In the genomic region with DNA sequence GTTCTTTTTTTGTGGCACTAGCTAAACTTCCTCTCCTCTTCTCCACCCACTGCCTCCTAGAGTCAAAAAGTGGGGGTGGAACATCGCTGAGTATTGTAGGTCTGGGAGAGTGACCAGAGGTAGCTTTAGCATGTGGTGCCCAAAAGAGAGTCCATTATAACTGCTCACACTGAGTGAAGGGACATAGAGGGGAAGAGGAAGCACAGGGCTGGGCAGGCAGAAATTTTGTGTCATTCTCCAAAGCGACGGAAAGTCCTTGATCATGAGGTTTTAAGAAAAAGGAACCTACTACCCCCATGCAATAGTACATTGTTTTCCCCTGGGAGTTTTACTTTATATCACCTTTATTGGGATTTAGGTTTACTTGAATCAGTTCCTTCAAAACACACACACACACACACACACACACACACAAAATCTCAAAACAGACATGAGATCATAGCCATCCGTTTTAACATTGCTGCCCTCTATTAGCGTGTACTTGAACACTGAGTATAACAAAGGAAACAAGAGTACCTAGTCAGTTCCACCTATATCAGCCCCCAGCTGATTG, we compare ENCODE assay signal across 1 cellular context.
TF ChIP-seq lines count a peak whose summit lies in the region.

No MANE protein-coding gene starts in this region.

TF ChIP-seq in GM23338, 12 proteins besides CTCF, POLR2A, EP300 and RAD21 (continued from another document):
- TF ChIP-seq, protein P1, sequence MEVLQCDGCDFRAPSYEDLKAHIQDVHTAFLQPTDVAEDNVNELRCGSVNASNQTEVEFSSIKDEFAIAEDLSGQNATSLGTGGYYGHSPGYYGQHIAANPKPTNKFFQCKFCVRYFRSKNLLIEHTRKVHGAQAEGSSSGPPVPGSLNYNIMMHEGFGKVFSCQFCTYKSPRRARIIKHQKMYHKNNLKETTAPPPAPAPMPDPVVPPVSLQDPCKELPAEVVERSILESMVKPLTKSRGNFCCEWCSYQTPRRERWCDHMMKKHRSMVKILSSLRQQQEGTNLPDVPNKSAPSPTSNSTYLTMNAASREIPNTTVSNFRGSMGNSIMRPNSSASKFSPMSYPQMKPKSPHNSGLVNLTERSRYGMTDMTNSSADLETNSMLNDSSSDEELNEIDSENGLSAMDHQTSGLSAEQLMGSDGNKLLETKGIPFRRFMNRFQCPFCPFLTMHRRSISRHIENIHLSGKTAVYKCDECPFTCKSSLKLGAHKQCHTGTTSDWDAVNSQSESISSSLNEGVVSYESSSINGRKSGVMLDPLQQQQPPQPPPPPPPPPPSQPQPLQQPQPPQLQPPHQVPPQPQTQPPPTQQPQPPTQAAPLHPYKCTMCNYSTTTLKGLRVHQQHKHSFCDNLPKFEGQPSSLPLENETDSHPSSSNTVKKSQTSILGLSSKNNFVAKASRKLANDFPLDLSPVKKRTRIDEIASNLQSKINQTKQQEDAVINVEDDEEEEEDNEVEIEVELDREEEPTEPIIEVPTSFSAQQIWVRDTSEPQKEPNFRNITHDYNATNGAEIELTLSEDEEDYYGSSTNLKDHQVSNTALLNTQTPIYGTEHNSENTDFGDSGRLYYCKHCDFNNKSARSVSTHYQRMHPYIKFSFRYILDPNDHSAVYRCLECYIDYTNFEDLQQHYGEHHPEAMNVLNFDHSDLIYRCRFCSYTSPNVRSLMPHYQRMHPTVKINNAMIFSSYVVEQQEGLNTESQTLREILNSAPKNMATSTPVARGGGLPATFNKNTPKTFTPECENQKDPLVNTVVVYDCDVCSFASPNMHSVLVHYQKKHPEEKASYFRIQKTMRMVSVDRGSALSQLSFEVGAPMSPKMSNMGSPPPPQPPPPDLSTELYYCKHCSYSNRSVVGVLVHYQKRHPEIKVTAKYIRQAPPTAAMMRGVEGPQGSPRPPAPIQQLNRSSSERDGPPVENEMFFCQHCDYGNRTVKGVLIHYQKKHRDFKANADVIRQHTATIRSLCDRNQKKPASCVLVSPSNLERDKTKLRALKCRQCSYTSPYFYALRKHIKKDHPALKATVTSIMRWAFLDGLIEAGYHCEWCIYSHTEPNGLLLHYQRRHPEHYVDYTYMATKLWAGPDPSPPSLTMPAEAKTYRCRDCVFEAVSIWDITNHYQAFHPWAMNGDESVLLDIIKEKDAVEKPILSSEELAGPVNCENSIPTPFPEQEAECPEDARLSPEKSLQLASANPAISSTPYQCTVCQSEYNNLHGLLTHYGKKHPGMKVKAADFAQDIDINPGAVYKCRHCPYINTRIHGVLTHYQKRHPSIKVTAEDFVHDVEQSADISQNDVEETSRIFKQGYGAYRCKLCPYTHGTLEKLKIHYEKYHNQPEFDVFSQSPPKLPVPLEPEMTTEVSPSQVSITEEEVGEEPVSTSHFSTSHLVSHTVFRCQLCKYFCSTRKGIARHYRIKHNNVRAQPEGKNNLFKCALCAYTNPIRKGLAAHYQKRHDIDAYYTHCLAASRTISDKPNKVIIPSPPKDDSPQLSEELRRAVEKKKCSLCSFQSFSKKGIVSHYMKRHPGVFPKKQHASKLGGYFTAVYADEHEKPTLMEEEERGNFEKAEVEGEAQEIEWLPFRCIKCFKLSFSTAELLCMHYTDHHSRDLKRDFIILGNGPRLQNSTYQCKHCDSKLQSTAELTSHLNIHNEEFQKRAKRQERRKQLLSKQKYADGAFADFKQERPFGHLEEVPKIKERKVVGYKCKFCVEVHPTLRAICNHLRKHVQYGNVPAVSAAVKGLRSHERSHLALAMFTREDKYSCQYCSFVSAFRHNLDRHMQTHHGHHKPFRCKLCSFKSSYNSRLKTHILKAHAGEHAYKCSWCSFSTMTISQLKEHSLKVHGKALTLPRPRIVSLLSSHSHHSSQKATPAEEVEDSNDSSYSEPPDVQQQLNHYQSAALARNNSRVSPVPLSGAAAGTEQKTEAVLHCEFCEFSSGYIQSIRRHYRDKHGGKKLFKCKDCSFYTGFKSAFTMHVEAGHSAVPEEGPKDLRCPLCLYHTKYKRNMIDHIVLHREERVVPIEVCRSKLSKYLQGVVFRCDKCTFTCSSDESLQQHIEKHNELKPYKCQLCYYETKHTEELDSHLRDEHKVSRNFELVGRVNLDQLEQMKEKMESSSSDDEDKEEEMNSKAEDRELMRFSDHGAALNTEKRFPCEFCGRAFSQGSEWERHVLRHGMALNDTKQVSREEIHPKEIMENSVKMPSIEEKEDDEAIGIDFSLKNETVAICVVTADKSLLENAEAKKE (CRISPR knock-in tag; IDR thresholded peaks at IDR 0.05) = no peak
